ENCODE assay signal across 1 cellular context in genomic region chr17:43810823-43811222, GRCh38.
TF ChIP-seq lines count a peak whose summit lies in the region.

No MANE protein-coding gene starts in this region.

TF ChIP-seq in GM23338, 12 proteins besides CTCF, POLR2A, EP300 and RAD21 (continued from another document):
- TF ChIP-seq, protein P1, sequence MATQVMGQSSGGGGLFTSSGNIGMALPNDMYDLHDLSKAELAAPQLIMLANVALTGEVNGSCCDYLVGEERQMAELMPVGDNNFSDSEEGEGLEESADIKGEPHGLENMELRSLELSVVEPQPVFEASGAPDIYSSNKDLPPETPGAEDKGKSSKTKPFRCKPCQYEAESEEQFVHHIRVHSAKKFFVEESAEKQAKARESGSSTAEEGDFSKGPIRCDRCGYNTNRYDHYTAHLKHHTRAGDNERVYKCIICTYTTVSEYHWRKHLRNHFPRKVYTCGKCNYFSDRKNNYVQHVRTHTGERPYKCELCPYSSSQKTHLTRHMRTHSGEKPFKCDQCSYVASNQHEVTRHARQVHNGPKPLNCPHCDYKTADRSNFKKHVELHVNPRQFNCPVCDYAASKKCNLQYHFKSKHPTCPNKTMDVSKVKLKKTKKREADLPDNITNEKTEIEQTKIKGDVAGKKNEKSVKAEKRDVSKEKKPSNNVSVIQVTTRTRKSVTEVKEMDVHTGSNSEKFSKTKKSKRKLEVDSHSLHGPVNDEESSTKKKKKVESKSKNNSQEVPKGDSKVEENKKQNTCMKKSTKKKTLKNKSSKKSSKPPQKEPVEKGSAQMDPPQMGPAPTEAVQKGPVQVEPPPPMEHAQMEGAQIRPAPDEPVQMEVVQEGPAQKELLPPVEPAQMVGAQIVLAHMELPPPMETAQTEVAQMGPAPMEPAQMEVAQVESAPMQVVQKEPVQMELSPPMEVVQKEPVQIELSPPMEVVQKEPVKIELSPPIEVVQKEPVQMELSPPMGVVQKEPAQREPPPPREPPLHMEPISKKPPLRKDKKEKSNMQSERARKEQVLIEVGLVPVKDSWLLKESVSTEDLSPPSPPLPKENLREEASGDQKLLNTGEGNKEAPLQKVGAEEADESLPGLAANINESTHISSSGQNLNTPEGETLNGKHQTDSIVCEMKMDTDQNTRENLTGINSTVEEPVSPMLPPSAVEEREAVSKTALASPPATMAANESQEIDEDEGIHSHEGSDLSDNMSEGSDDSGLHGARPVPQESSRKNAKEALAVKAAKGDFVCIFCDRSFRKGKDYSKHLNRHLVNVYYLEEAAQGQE (IDR thresholded peaks at IDR 0.05; ENCODE audit: unreplicated experiment) = no peak
- no peak for TF ChIP-seq STAT1 (IDR thresholded peaks at IDR 0.05; ENCODE audit: unreplicated experiment)
- TF ChIP-seq, protein P2, sequence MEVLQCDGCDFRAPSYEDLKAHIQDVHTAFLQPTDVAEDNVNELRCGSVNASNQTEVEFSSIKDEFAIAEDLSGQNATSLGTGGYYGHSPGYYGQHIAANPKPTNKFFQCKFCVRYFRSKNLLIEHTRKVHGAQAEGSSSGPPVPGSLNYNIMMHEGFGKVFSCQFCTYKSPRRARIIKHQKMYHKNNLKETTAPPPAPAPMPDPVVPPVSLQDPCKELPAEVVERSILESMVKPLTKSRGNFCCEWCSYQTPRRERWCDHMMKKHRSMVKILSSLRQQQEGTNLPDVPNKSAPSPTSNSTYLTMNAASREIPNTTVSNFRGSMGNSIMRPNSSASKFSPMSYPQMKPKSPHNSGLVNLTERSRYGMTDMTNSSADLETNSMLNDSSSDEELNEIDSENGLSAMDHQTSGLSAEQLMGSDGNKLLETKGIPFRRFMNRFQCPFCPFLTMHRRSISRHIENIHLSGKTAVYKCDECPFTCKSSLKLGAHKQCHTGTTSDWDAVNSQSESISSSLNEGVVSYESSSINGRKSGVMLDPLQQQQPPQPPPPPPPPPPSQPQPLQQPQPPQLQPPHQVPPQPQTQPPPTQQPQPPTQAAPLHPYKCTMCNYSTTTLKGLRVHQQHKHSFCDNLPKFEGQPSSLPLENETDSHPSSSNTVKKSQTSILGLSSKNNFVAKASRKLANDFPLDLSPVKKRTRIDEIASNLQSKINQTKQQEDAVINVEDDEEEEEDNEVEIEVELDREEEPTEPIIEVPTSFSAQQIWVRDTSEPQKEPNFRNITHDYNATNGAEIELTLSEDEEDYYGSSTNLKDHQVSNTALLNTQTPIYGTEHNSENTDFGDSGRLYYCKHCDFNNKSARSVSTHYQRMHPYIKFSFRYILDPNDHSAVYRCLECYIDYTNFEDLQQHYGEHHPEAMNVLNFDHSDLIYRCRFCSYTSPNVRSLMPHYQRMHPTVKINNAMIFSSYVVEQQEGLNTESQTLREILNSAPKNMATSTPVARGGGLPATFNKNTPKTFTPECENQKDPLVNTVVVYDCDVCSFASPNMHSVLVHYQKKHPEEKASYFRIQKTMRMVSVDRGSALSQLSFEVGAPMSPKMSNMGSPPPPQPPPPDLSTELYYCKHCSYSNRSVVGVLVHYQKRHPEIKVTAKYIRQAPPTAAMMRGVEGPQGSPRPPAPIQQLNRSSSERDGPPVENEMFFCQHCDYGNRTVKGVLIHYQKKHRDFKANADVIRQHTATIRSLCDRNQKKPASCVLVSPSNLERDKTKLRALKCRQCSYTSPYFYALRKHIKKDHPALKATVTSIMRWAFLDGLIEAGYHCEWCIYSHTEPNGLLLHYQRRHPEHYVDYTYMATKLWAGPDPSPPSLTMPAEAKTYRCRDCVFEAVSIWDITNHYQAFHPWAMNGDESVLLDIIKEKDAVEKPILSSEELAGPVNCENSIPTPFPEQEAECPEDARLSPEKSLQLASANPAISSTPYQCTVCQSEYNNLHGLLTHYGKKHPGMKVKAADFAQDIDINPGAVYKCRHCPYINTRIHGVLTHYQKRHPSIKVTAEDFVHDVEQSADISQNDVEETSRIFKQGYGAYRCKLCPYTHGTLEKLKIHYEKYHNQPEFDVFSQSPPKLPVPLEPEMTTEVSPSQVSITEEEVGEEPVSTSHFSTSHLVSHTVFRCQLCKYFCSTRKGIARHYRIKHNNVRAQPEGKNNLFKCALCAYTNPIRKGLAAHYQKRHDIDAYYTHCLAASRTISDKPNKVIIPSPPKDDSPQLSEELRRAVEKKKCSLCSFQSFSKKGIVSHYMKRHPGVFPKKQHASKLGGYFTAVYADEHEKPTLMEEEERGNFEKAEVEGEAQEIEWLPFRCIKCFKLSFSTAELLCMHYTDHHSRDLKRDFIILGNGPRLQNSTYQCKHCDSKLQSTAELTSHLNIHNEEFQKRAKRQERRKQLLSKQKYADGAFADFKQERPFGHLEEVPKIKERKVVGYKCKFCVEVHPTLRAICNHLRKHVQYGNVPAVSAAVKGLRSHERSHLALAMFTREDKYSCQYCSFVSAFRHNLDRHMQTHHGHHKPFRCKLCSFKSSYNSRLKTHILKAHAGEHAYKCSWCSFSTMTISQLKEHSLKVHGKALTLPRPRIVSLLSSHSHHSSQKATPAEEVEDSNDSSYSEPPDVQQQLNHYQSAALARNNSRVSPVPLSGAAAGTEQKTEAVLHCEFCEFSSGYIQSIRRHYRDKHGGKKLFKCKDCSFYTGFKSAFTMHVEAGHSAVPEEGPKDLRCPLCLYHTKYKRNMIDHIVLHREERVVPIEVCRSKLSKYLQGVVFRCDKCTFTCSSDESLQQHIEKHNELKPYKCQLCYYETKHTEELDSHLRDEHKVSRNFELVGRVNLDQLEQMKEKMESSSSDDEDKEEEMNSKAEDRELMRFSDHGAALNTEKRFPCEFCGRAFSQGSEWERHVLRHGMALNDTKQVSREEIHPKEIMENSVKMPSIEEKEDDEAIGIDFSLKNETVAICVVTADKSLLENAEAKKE (CRISPR knock-in tag; IDR thresholded peaks at IDR 0.05) = no peak
- no peak for TF ChIP-seq EZH2 (IDR thresholded peaks at IDR 0.05; ENCODE audit: low read depth, unreplicated experiment)
